In the genomic region with DNA sequence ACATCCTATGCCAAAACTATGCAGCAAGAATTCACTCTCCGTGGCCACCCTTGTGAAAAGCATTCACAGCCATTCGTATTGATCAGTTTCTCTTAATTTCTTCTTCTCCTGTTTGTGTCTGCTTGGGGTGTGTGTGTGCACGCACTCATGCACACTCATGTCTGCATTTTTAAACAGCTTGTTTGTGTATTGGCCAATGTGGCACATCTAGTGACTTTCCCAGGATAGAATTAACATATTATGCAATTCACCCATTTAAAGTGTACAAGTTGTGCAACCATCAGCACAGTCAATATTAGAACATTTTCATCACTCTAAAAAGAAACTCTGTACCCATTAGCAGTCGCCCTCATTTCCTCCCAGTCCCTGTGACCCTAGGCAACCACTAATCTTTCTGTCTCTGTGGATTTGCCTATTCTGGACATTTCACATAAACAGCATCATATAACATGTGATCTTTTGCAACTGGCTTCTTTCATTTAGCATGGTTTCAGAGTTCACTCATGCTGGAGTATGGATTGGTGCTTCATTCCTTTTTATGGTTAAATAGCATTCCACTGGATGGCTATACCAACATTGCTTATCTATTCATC, we compare ENCODE assay signal across 1 cellular context.
TF ChIP-seq lines count a peak whose summit lies in the region.

No MANE protein-coding gene starts in this region.

TF ChIP-seq in HepG2, 621 proteins besides CTCF, POLR2A, EP300 and RAD21 (continued from another document and continues in another):
- no peak for TF ChIP-seq KIAA2018 (CRISPR knock-in tag; IDR thresholded peaks at IDR 0.05; ENCODE audit: borderline replicate concordance)
- no peak for TF ChIP-seq DNMT1 (CRISPR knock-in tag; IDR thresholded peaks at IDR 0.05)
- TF ChIP-seq ZNF619 (CRISPR knock-in tag; IDR thresholded peaks at IDR 0.05) = no peak
- TF ChIP-seq EEA1 (CRISPR knock-in tag; IDR thresholded peaks at IDR 0.05; ENCODE audit: borderline replicate concordance) = no peak
- TF ChIP-seq, protein P1, sequence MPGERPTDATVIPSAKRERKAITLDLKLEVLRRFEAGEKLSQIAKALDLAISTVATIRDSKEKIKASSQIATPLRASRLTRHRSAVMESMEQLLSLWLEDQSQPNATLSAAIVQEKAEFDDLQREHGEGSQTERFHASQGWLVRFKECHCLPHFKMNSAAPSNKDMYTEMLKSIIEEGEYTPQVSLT (CRISPR knock-in tag; IDR thresholded peaks at IDR 0.05; ENCODE audit: borderline replicate concordance, low read depth) = no peak
- TF ChIP-seq MED13 (CRISPR knock-in tag; IDR thresholded peaks at IDR 0.05) = no peak
- TF ChIP-seq, protein P2, sequence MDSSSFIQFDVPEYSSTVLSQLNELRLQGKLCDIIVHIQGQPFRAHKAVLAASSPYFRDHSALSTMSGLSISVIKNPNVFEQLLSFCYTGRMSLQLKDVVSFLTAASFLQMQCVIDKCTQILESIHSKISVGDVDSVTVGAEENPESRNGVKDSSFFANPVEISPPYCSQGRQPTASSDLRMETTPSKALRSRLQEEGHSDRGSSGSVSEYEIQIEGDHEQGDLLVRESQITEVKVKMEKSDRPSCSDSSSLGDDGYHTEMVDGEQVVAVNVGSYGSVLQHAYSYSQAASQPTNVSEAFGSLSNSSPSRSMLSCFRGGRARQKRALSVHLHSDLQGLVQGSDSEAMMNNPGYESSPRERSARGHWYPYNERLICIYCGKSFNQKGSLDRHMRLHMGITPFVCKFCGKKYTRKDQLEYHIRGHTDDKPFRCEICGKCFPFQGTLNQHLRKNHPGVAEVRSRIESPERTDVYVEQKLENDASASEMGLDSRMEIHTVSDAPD (CRISPR knock-in tag; IDR thresholded peaks at IDR 0.05) = 0 out of 2 replicates have a peak, but pooled peaks have one; percentile 16
- no peak for TF ChIP-seq FOXA1 (IDR thresholded peaks at IDR 0.05)
- peak; percentile 78 for TF ChIP-seq FOXA1 (CRISPR knock-in tag; IDR thresholded peaks at IDR 0.05)
- TF ChIP-seq IKZF1 (IDR thresholded peaks at IDR 0.05) = no peak
- TF ChIP-seq TSC22D2 (CRISPR knock-in tag; IDR thresholded peaks at IDR 0.05; ENCODE audit: borderline replicate concordance) = 0 out of 2 replicates have a peak, but pooled peaks have one; percentile 59
- 0 out of 2 replicates have a peak, but pooled peaks have one; percentile 65 for TF ChIP-seq ZSCAN29 (CRISPR knock-in tag; conservative IDR thresholded peaks at IDR 0.05)
- no peak for TF ChIP-seq REXO4 (CRISPR knock-in tag; IDR thresholded peaks at IDR 0.05; ENCODE audit: borderline replicate concordance)
- TF ChIP-seq CREBL2 (CRISPR knock-in tag; IDR thresholded peaks at IDR 0.05; ENCODE audit: borderline replicate concordance) = no peak
- no peak for TF ChIP-seq CCAR2 (optimal IDR thresholded peaks at IDR 0.05; ENCODE audit: low read depth, low read length)
- no peak for TF ChIP-seq ZMYM2 (CRISPR knock-in tag; IDR thresholded peaks at IDR 0.05)
- no peak for TF ChIP-seq FOXO4 (CRISPR knock-in tag; conservative IDR thresholded peaks at IDR 0.05)
- no peak for TF ChIP-seq ZNF766 (CRISPR knock-in tag; IDR thresholded peaks at IDR 0.05; ENCODE audit: borderline replicate concordance)
- TF ChIP-seq ZNF564 (CRISPR knock-in tag; IDR thresholded peaks at IDR 0.05) = no peak
- TF ChIP-seq, protein P3, sequence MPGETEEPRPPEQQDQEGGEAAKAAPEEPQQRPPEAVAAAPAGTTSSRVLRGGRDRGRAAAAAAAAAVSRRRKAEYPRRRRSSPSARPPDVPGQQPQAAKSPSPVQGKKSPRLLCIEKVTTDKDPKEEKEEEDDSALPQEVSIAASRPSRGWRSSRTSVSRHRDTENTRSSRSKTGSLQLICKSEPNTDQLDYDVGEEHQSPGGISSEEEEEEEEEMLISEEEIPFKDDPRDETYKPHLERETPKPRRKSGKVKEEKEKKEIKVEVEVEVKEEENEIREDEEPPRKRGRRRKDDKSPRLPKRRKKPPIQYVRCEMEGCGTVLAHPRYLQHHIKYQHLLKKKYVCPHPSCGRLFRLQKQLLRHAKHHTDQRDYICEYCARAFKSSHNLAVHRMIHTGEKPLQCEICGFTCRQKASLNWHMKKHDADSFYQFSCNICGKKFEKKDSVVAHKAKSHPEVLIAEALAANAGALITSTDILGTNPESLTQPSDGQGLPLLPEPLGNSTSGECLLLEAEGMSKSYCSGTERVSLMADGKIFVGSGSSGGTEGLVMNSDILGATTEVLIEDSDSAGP (CRISPR knock-in tag; IDR thresholded peaks at IDR 0.05; ENCODE audit: borderline replicate concordance) = no peak
- no peak for TF ChIP-seq ZNF17 (CRISPR knock-in tag; IDR thresholded peaks at IDR 0.05)
- TF ChIP-seq GFI1 (CRISPR knock-in tag; IDR thresholded peaks at IDR 0.05; ENCODE audit: borderline replicate concordance) = no peak
- TF ChIP-seq ZNF720 (CRISPR knock-in tag; IDR thresholded peaks at IDR 0.05) = no peak
- TF ChIP-seq ZFP37 (CRISPR knock-in tag; IDR thresholded peaks at IDR 0.05; ENCODE audit: borderline replicate concordance) = no peak
- no peak; the same call in 1 of the 2 replicates for TF ChIP-seq ARHGAP35 (CRISPR knock-in tag; IDR thresholded peaks at IDR 0.05; ENCODE audit: borderline replicate concordance)
- peak; percentile 88 for TF ChIP-seq SIX1 (CRISPR knock-in tag; IDR thresholded peaks at IDR 0.05; ENCODE audit: borderline replicate concordance)
- no peak for TF ChIP-seq MXD4 (CRISPR knock-in tag; IDR thresholded peaks at IDR 0.05)
- TF ChIP-seq MEF2D (CRISPR knock-in tag; IDR thresholded peaks at IDR 0.05) = peak; percentile 73; the same call in 1 of the 2 replicates
- no peak for TF ChIP-seq ZNF660 (CRISPR knock-in tag; IDR thresholded peaks at IDR 0.05; ENCODE audit: borderline replicate concordance, low read depth)
- no peak for TF ChIP-seq JUN (CRISPR knock-in tag; IDR thresholded peaks at IDR 0.05)
- TF ChIP-seq MXI1 (IDR thresholded peaks at IDR 0.05; ENCODE audit: borderline replicate concordance, low read depth, low read length) = 0 out of 3 replicates have a peak, but pooled peaks have one; percentile 19
- TF ChIP-seq NKX3-1 (CRISPR knock-in tag; IDR thresholded peaks at IDR 0.05) = no peak
- TF ChIP-seq TCF7 (IDR thresholded peaks at IDR 0.05; ENCODE audit: low read depth) = peak; percentile 52
- no peak for TF ChIP-seq ZNF350 (CRISPR knock-in tag; IDR thresholded peaks at IDR 0.05; ENCODE audit: borderline replicate concordance, low read depth)
- no peak for TF ChIP-seq KLF12 (CRISPR knock-in tag; IDR thresholded peaks at IDR 0.05; ENCODE audit: borderline replicate concordance)
- TF ChIP-seq, protein P4, sequence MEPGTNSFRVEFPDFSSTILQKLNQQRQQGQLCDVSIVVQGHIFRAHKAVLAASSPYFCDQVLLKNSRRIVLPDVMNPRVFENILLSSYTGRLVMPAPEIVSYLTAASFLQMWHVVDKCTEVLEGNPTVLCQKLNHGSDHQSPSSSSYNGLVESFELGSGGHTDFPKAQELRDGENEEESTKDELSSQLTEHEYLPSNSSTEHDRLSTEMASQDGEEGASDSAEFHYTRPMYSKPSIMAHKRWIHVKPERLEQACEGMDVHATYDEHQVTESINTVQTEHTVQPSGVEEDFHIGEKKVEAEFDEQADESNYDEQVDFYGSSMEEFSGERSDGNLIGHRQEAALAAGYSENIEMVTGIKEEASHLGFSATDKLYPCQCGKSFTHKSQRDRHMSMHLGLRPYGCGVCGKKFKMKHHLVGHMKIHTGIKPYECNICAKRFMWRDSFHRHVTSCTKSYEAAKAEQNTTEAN (CRISPR knock-in tag; conservative IDR thresholded peaks at IDR 0.05) = peak; percentile 99
- TF ChIP-seq ZNF629 (CRISPR knock-in tag; conservative IDR thresholded peaks at IDR 0.05) = peak; percentile 84
- no peak for TF ChIP-seq ZFP90 (CRISPR knock-in tag; IDR thresholded peaks at IDR 0.05; ENCODE audit: borderline replicate concordance)
- TF ChIP-seq MATR3 (CRISPR knock-in tag; IDR thresholded peaks at IDR 0.05) = no peak
- TF ChIP-seq DR1 (CRISPR knock-in tag; IDR thresholded peaks at IDR 0.05) = no peak
- no peak for TF ChIP-seq ZNF777 (CRISPR knock-in tag; IDR thresholded peaks at IDR 0.05)
- TF ChIP-seq, protein P5, sequence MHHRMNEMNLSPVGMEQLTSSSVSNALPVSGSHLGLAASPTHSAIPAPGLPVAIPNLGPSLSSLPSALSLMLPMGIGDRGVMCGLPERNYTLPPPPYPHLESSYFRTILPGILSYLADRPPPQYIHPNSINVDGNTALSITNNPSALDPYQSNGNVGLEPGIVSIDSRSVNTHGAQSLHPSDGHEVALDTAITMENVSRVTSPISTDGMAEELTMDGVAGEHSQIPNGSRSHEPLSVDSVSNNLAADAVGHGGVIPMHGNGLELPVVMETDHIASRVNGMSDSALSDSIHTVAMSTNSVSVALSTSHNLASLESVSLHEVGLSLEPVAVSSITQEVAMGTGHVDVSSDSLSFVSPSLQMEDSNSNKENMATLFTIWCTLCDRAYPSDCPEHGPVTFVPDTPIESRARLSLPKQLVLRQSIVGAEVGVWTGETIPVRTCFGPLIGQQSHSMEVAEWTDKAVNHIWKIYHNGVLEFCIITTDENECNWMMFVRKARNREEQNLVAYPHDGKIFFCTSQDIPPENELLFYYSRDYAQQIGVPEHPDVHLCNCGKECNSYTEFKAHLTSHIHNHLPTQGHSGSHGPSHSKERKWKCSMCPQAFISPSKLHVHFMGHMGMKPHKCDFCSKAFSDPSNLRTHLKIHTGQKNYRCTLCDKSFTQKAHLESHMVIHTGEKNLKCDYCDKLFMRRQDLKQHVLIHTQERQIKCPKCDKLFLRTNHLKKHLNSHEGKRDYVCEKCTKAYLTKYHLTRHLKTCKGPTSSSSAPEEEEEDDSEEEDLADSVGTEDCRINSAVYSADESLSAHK (CRISPR knock-in tag; IDR thresholded peaks at IDR 0.05; ENCODE audit: borderline replicate concordance) = no peak
- TF ChIP-seq RNF2 (conservative IDR thresholded peaks at IDR 0.05; ENCODE audit: low read depth) = peak; percentile 39; the same call in 1 of the 2 replicates
- TF ChIP-seq, protein P6, sequence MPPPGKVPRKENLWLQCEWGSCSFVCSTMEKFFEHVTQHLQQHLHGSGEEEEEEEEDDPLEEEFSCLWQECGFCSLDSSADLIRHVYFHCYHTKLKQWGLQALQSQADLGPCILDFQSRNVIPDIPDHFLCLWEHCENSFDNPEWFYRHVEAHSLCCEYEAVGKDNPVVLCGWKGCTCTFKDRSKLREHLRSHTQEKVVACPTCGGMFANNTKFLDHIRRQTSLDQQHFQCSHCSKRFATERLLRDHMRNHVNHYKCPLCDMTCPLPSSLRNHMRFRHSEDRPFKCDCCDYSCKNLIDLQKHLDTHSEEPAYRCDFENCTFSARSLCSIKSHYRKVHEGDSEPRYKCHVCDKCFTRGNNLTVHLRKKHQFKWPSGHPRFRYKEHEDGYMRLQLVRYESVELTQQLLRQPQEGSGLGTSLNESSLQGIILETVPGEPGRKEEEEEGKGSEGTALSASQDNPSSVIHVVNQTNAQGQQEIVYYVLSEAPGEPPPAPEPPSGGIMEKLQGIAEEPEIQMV (CRISPR knock-in tag; IDR thresholded peaks at IDR 0.05; ENCODE audit: low read depth) = no peak
- no peak for TF ChIP-seq ZEB1 (IDR thresholded peaks at IDR 0.05; ENCODE audit: insufficient replicate concordance, low read depth)
